ENCODE assay signal across 8 cellular contexts in the genomic region with DNA sequence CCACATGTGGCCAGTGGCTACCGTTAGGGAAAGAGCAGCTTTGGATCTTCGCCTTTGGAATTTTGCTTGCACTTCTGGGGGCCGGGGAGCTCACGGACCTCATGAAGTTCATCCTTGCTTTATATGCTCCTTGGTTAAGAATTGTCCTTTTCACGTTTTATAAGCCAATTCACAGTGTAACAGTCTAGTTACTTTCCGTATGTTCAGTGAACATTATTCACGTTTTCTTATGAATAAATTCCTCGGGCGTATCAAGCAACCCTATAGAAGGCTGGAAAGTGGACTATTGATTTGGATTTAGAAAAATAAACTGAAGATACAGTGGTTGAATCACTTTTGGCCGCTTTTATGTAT. TPM values are rescaled to one million over a fixed set of nuclear protein-coding genes. Genes with fewer than 3 reads are reported as not detected.
A peak's percentile ranks its signal among the peaks of the same experiment; 100 is the strongest.
DNase-seq lines count a peak whose midpoint lies in the region; ATAC-seq, FAIRE-seq and TF ChIP-seq lines count a peak whose summit lies in the region.

No MANE protein-coding gene starts in this region.

- no peak for TF ChIP-seq POLR2A in heart left ventricle (IDR thresholded peaks at IDR 0.05)
- no peak for TF ChIP-seq POLR2A in uterus (IDR thresholded peaks at IDR 0.05)

- peak overlapping the region; percentile 67 to 99 (median 92) for H3K4me3 ChIP-seq in heart left ventricle
- peak overlapping the region; percentile 99 for H3K4me3 ChIP-seq in astrocyte (ENCODE audit: insufficient read depth, low read depth, low read length)
- peak overlapping the region; percentile 98 for H3K4me3 ChIP-seq in lower lobe of right lung
- peak overlapping the region; percentile 94 to 99 for H3K4me3 ChIP-seq in uterus

- H2AFZ ChIP-seq in astrocyte (ENCODE audit: low read depth, low read length) = peak overlapping the region; percentile 80

- DNase-seq in heart left ventricle (no peak), cardiac septum (ENCODE audit: low spot score) (no peak), astrocyte (ENCODE audit: low read depth) (no peak), lower lobe of right lung (no peak), uterus (no peak), COLO829 (ENCODE audit: low spot score) (no peak), NCI-H774 (lab: John Stamatoyannopoulos, UW) (no peak)

- H3K36me3 ChIP-seq in heart left ventricle = peaks cover 0 to 11% (median 7%) of the 10 kb centered on the region in 9 donors
- H3K36me3 ChIP-seq in astrocyte (ENCODE audit: insufficient read depth, low read length) = peaks cover 10% of the 10 kb centered on the region
- H3K36me3 ChIP-seq in lower lobe of right lung = no peaks in the 10 kb centered on the region
- no peaks in the 10 kb centered on the region for H3K36me3 ChIP-seq in uterus

- WGBS in heart left ventricle, 4 donors = 7 to 15% (median 10%) methylated on average over 10 of the region's 10 CpGs

- peak overlapping the region; percentile 87 for H3K4me3 Mint-ChIP-seq in astrocyte (ENCODE audit: unreplicated experiment)

- peak overlapping the region; percentile 97 for H3K9ac ChIP-seq in astrocyte (ENCODE audit: low read length)

- ATAC-seq in heart left ventricle (no peak), lower lobe of right lung (no peak), GM18511 (IDR thresholded peaks at IDR 0.05; ENCODE audit: unreplicated experiment) (no peak)

- no peaks in the 10 kb centered on the region for H3K9me3 Mint-ChIP-seq in astrocyte (ENCODE audit: unreplicated experiment)

- H3K27ac Mint-ChIP-seq in astrocyte (ENCODE audit: unreplicated experiment) = no peak overlapping the region

- no peaks in the 10 kb centered on the region for H3K9me3 ChIP-seq in heart left ventricle
- H3K9me3 ChIP-seq in astrocyte (ENCODE audit: insufficient read depth, low read depth, low read length) = no peaks in the 10 kb centered on the region
- no peaks in the 10 kb centered on the region for H3K9me3 ChIP-seq in lower lobe of right lung
- no peaks in the 10 kb centered on the region for H3K9me3 ChIP-seq in uterus

- H3K27me3 ChIP-seq in heart left ventricle (no peaks in the 10 kb centered on the region), astrocyte (ENCODE audit: insufficient read depth, low read length) (no peaks in the 10 kb centered on the region), lower lobe of right lung (ENCODE audit: low read depth) (no peaks in the 10 kb centered on the region), uterus (no peaks in the 10 kb centered on the region)

- peaks cover 18% of the 10 kb centered on the region for H3K4me1 Mint-ChIP-seq in astrocyte (ENCODE audit: low read depth, unreplicated experiment)

- H3K4me1 ChIP-seq in heart left ventricle (peaks cover 0 to 42% (median 16%) of the 10 kb centered on the region in 12 donors), astrocyte (ENCODE audit: insufficient read depth, low read length) (peaks cover 14% of the 10 kb centered on the region), lower lobe of right lung (peaks cover 38% of the 10 kb centered on the region), uterus (no peaks in the 10 kb centered on the region)

- no peak for TF ChIP-seq CTCF in heart left ventricle (IDR thresholded peaks at IDR 0.05)
- TF ChIP-seq CTCF in astrocyte (IDR thresholded peaks at IDR 0.05; ENCODE audit: insufficient read depth, low read depth, low read length) = no peak
- no peak for TF ChIP-seq CTCF in lower lobe of right lung (IDR thresholded peaks at IDR 0.05)
- TF ChIP-seq CTCF in uterus (IDR thresholded peaks at IDR 0.05) = no peak

- no peaks in the 10 kb centered on the region for H3K27me3 Mint-ChIP-seq in astrocyte (ENCODE audit: low read depth, unreplicated experiment)

- peak overlapping the region; percentile 96 for H3K4me2 ChIP-seq in astrocyte (ENCODE audit: low read length)

- H3K36me3 Mint-ChIP-seq in astrocyte (ENCODE audit: low read depth, unreplicated experiment) = peaks cover 2% of the 10 kb centered on the region

- peak overlapping the region; percentile 96 to 100 (median 99) for H3K27ac ChIP-seq in heart left ventricle
- peak overlapping the region; percentile 46 for H3K27ac ChIP-seq in astrocyte (ENCODE audit: low read depth, low read length)
- H3K27ac ChIP-seq in lower lobe of right lung = no peak overlapping the region
- peak overlapping the region; percentile 99 to 100 for H3K27ac ChIP-seq in uterus

- H4K20me1 ChIP-seq in astrocyte (ENCODE audit: insufficient read depth, low read length) = peaks cover 33% of the 10 kb centered on the region

- H3K79me2 ChIP-seq in astrocyte (ENCODE audit: insufficient read depth, low read length) = peaks cover 47% of the 10 kb centered on the region

- no peak for FAIRE-seq in astrocyte (lab: Jason Lieb, UNC)

- intact Hi-C loops in heart left ventricle (cut with DNase I) (loop anchor here in 8 of 10 donors (2.0 to 10.0 kb wide), 11 partner anchors 38 to 151 kb away; no protein-coding TSS in a partner anchor), cardiac septum (cut with DNase I) (loop anchor here (2.0 to 5.0 kb wide), 3 partner anchors 38 to 141 kb away; no protein-coding TSS in a partner anchor), lower lobe of right lung (cut with DNase I) (no loop called here), uterus (cut with DNase I; ENCODE audit: low total_unique reads) (no loop called here)

RNA-seq across cellular contexts. Expression of gene PDLIM5, which starts 0.7 kb away (rescaled TPM):
- total RNA-seq in heart left ventricle (1,000 to 10,000 TPM in 7 of 9 donors, 100 to 1,000 TPM in 2; 814 to 1,378 (median 1,064) TPM), cardiac septum (1,256 TPM), astrocyte (174 and 181 TPM in 2 replicates), lower lobe of right lung (75.8 TPM), uterus (100 to 1,000 TPM in 3 of 4 donors, 10 to 100 TPM in 1; 90.8 to 571 (median 351) TPM)
- 100 to 1,000 TPM; 262 to 648 TPM for polyA plus RNA-seq in heart left ventricle

Comparison
In these comparisons a context has a peak if more than half of its experiments do, and no peak if none do; other contexts are left out.
1. intact Hi-C loops: an anchor here in heart left ventricle (2.0 to 10.0 kb wide) and cardiac septum (2.0 to 5.0 kb wide); none called in lower lobe of right lung and uterus.